ENCODE assay signal across 13 cellular contexts in genomic region chr12:65155784-65156183, GRCh38. TPM values are rescaled to one million over a fixed set of nuclear protein-coding genes. Genes with fewer than 3 reads are reported as not detected.
DNase-seq lines count a peak whose midpoint lies in the region; ATAC-seq, FAIRE-seq and TF ChIP-seq lines count a peak whose summit lies in the region.
"Had no signal": no experiment of that assay in that cellular context is flagged by ENCODE, and none has a peak within 500 bp of the region (broad histone marks: within the 10 kb centered on the region; RNA-seq: fewer than 3 reads in every experiment).

No MANE protein-coding gene starts in this region.

- no peak overlapping the region for H3K4me2 ChIP-seq in K562 (ENCODE audit: insufficient read depth, low read length)

- BruUV-seq in K562 (replicated peaks; lab: Mats Ljungman, UMichigan): no TSS peak

- no peak overlapping the region for H3K27ac ChIP-seq in K562 (ENCODE audit: extremely low read depth, low read depth, low read length)

- CTCF ChIA-PET in K562 (lab: Yijun Ruan, JAX; ENCODE audit: low intra/inter-chr PET ratio): no interaction called here

- no peak overlapping the region for H3K9ac ChIP-seq in K562 (ENCODE audit: insufficient read depth in 1 of 2, low read depth in 2 of 2, low read length in 2 of 2)

- H3K4me1 ChIP-seq in K562 (replicated peaks in 1 of 2; ENCODE audit: control insufficient read depth in 2 of 2, insufficient read depth in 2 of 2, low read length in 2 of 2): peaks cover 0 to 4% of the 10 kb centered on the region in 2 experiments; a peak in 3 of 5 replicates

- peaks cover 0 to 3% of the 10 kb centered on the region in 2 experiments; a peak in 1 of 5 replicates for H3K27me3 ChIP-seq in K562 (ENCODE audit: control insufficient read depth in 2 of 2, insufficient read depth in 2 of 2, low read length in 2 of 2)

- ATAC-seq in GM18870 (IDR thresholded peaks at IDR 0.05; ENCODE audit: unreplicated experiment) (peak; percentile 20), GM21737 (IDR thresholded peaks at IDR 0.05; ENCODE audit: unreplicated experiment) (peak; percentile 24), HG03439 (IDR thresholded peaks at IDR 0.05; ENCODE audit: unreplicated experiment) (peak; percentile 24), K562 (peak; percentile 68)

- 6% methylated on average over 3 of the region's 3 CpGs for WGBS in K562 (ENCODE audit: insufficient coverage, low coverage, missing lambda C conversion rate)

- TF ChIP-seq CTCF in K562 (IDR thresholded peaks at IDR 0.05 in 2 of 3, conservative IDR thresholded peaks at IDR 0.05 in 1 of 3; ENCODE audit: insufficient read depth in 2 of 3, low read depth in 1 of 3, low read length in 3 of 3): no peak

- POLR2A ChIA-PET in K562 (lab: Yijun Ruan, JAX): interaction anchor here (1.3 to 1.5 kb wide), 2 partner anchors 9 to 13 kb away, joined by 3 to 4 read pairs; partner anchors contain the start of gene LEMD3

- no peak for FAIRE-seq in K562 (lab: Jason Lieb, UNC)

- H3K36me3 ChIP-seq in K562 (ENCODE audit: control insufficient read depth, insufficient read depth, low read length): no peaks in the 10 kb centered on the region

- TF ChIP-seq POLR2A in K562 (conservative IDR thresholded peaks at IDR 0.05): no peak

- H3K4me3 ChIP-seq in K562: no peak overlapping the region

- in situ Hi-C loops in K562 (cut with MboI): no loop called here

- intact Hi-C loops in K562 (cut with micrococcal nuclease): no loop called here

- peak overlapping the region; percentile 87 for H2AFZ ChIP-seq in K562 (ENCODE audit: low read depth, low read length)

- TF ChIP-seq RAD21 in K562 (CRISPR knock-in tag; conservative IDR thresholded peaks at IDR 0.05 in 1 of 2, IDR thresholded peaks at IDR 0.05 in 1 of 2): no peak

- TF ChIP-seq EP300 in K562 (IDR thresholded peaks at IDR 0.05; ENCODE audit: low read length): no peak

- no peaks in the 10 kb centered on the region for H4K20me1 ChIP-seq in K562 (replicated peaks; ENCODE audit: control insufficient read depth, insufficient read depth, low read length)

- DNase-seq in K562 (ENCODE audit: extremely low read depth in 1 of 4, low spot score in 3 of 4): peak in 1 of 4 experiments; percentile 10
- no peak for DNase-seq in NCI-H1436 treated with DMSO at 0.1 percent for 48 hours (lab: John Stamatoyannopoulos, UW)
- no peak for DNase-seq in NCI-H226
- no peak for DNase-seq in KG1 (lab: John Stamatoyannopoulos, UW)
- no peak for DNase-seq in COLO668 (lab: John Stamatoyannopoulos, UW; ENCODE audit: unreplicated experiment)
- DNase-seq: activated CD8-positive, alpha-beta memory T cell treated with anti-CD3 and anti-CD28 coated beads, Interleukin-2, amount 50 U/mL, for 48 hours; effector CD8-positive, alpha-beta T cell; NCI-H1417 treated with DMSO at 0.1 percent for 48 hours; nephron progenitor cell; SHP77 treated with DMSO at 0.1 percent for 48 hours had no signal

- no peaks in the 10 kb centered on the region for H3K9me3 ChIP-seq in K562 (replicated peaks; ENCODE audit: control insufficient read depth, insufficient read depth, low read depth, low read length)

- no peaks in the 10 kb centered on the region for H3K9me1 ChIP-seq in K562 (ENCODE audit: control insufficient read depth, insufficient read depth, low read length)

- no peaks in the 10 kb centered on the region for H3K79me2 ChIP-seq in K562 (ENCODE audit: control insufficient read depth, insufficient read depth, low read length)

TF ChIP-seq in K562, 482 proteins besides CTCF, POLR2A, EP300 and RAD21 (continues in another document):
- TF ChIP-seq LARP7 (IDR thresholded peaks at IDR 0.05): no peak
- TF ChIP-seq CBX8 (IDR thresholded peaks at IDR 0.05; ENCODE audit: borderline replicate concordance, extremely low read depth, low read depth, low read length, poor library complexity, severe bottlenecking): no peak
- 0 out of 2 replicates have a peak, but pooled peaks have one; percentile 26 for TF ChIP-seq CBFA2T3 (IDR thresholded peaks at IDR 0.05)
- TF ChIP-seq PHF8 (IDR thresholded peaks at IDR 0.05; ENCODE audit: borderline replicate concordance, low read length): no peak

RNA-seq across cellular contexts. Expression of gene LEMD3, which starts 13.6 kb away (rescaled TPM):
- total RNA-seq in K562 (2011; cell fraction: chromatin; rRNA removed; ENCODE audit: low replicate concordance): 20.0 and 65.8 TPM in 2 replicates
- 16.8 and 18.3 TPM in 2 replicates for total RNA-seq in K562 (2011; cell fraction: nucleolus; rRNA removed)
- 26.9 and 32.6 TPM in 2 replicates for total RNA-seq in K562 (2011; cell fraction: nucleoplasm; rRNA removed)
- total RNA-seq in K562 (2014; rRNA removed): 37.4 and 44.2 TPM in 2 replicates
- 17.2 and 18.6 TPM in 2 replicates for total RNA-seq in K562 (2014; rRNA removed; fragmentation: Illumina TruSeq; extraction: Trizol)
- 21.3 and 22.1 TPM in 2 replicates for total RNA-seq in K562 (2015; rRNA removed; fragmentation: Illumina TruSeq; extraction: Trizol)
- 26.4 and 28.2 TPM in 2 replicates for total RNA-seq in K562 (2021)
- 17.4 and 18.3 TPM in 2 replicates for polyA plus RNA-seq in K562 (2011; rRNA removed)
- 4.2 and 6.7 TPM in 2 replicates for polyA plus RNA-seq in K562 (2011; cell fraction: cytosol; rRNA removed)
- polyA plus RNA-seq in K562 (2011; cell fraction: nucleus; rRNA removed): 18.4 and 27.1 TPM in 2 replicates
- polyA plus RNA-seq in K562 (2012): 10.7 and 12.7 TPM in 2 replicates
- polyA plus RNA-seq in K562 (2014; fragmentation: Illumina TruSeq; extraction: Trizol): 15.0 and 16.6 TPM in 2 replicates
- polyA plus RNA-seq in K562 (2014; fragmentation: Nextera tagmentation; extraction: Ambion mirVana): 1 to 10 TPM; 6.8 to 7.5 TPM
- polyA plus RNA-seq in K562 (2014; rRNA removed): 13.1 and 15.4 TPM in 2 replicates
- polyA minus RNA-seq in K562 (2011; rRNA and poly(A)+ RNA removed): 23.0 and 23.3 TPM in 2 replicates
- polyA minus RNA-seq in K562 (2011; cell fraction: cytosol; rRNA and poly(A)+ RNA removed): 9.2 and 9.3 TPM in 2 replicates
- polyA minus RNA-seq in K562 (2011; cell fraction: nucleus; rRNA and poly(A)+ RNA removed): 30.6 and 43.5 TPM in 2 replicates

RNA-seq across cellular contexts. Expression of gene WIF1, which starts 34.7 kb away (rescaled TPM):
- not detected in 2 replicates for total RNA-seq in K562 (2011; cell fraction: chromatin; rRNA removed; ENCODE audit: low replicate concordance)
- not detected in 2 replicates for total RNA-seq in K562 (2011; cell fraction: nucleolus; rRNA removed)
- not detected in 2 replicates for total RNA-seq in K562 (2011; cell fraction: nucleoplasm; rRNA removed)
- total RNA-seq in K562 (2014; rRNA removed): not detected in 2 replicates
- not detected in 2 replicates for total RNA-seq in K562 (2014; rRNA removed; fragmentation: Illumina TruSeq; extraction: Trizol)
- total RNA-seq in K562 (2015; rRNA removed; fragmentation: Illumina TruSeq; extraction: Trizol): not detected in 2 replicates
- total RNA-seq in K562 (2021): not detected in 2 replicates
- not detected in 2 replicates for polyA plus RNA-seq in K562 (2011; rRNA removed)
- polyA plus RNA-seq in K562 (2011; cell fraction: cytosol; rRNA removed): not detected in 2 replicates
- not detected in 2 replicates for polyA plus RNA-seq in K562 (2011; cell fraction: nucleus; rRNA removed)
- polyA plus RNA-seq in K562 (2012): not detected in 2 replicates
- not detected in 2 replicates for polyA plus RNA-seq in K562 (2014; fragmentation: Illumina TruSeq; extraction: Trizol)
- not detected for polyA plus RNA-seq in K562 (2014; fragmentation: Nextera tagmentation; extraction: Ambion mirVana)
- polyA plus RNA-seq in K562 (2014; rRNA removed): not detected in 2 replicates
- not detected in 2 replicates for polyA minus RNA-seq in K562 (2011; rRNA and poly(A)+ RNA removed)
- polyA minus RNA-seq in K562 (2011; cell fraction: cytosol; rRNA and poly(A)+ RNA removed): not detected in 2 replicates
- polyA minus RNA-seq in K562 (2011; cell fraction: nucleus; rRNA and poly(A)+ RNA removed): not detected in 2 replicates
